ENCODE assay signal across 8 cellular contexts in genomic region chr18:70380915-70381896, GRCh38.
DNase-seq lines count a peak whose midpoint lies in the region; ATAC-seq and TF ChIP-seq lines count a peak whose summit lies in the region.

No MANE protein-coding gene starts in this region.

- H3K36me3 ChIP-seq in H7 (replicated peaks; ENCODE audit: control insufficient read depth, insufficient read depth, low read length) (no peaks in the 10 kb centered on the region), mucosa of descending colon (ENCODE audit: low read depth) (no peaks in the 10 kb centered on the region)

- H3K27me3 ChIP-seq in H7 (ENCODE audit: control insufficient read depth, insufficient read depth, low read length): no peaks in the 10 kb centered on the region

- H3K4me1 ChIP-seq in mucosa of descending colon (ENCODE audit: low read depth): peaks cover 23% of the 10 kb centered on the region

- no peaks in the 10 kb centered on the region for H3K27me3 Mint-ChIP-seq in MCF 10A (ENCODE audit: insufficient read depth, unreplicated experiment)

- POLR2A ChIA-PET in MCF 10A (lab: Yijun Ruan, JAX): interaction anchor here (0.7 to 1.5 kb wide), 3 partner anchors 8 to 41 kb away, joined by 3 to 6 read pairs (median 4); no protein-coding TSS in a partner anchor

- intact Hi-C loops in MCF 10A (cut with micrococcal nuclease): loop anchor here (5.0 to 10.0 kb wide), 2 partner anchors 86 to 184 kb away; no protein-coding TSS in a partner anchor
- intact Hi-C loops in mucosa of descending colon (cut with DNase I, micrococcal nuclease): no loop called here

- TF ChIP-seq CTCF in MCF 10A (IDR thresholded peaks at IDR 0.05; ENCODE audit: unreplicated experiment): no peak
- TF ChIP-seq CTCF in mucosa of descending colon (IDR thresholded peaks at IDR 0.05): no peak
- TF ChIP-seq CTCF in omental fat pad (IDR thresholded peaks at IDR 0.05): no peak

- H3K4me1 Mint-ChIP-seq in MCF 10A (ENCODE audit: insufficient read depth, unreplicated experiment): peaks cover 29% of the 10 kb centered on the region

- peak; percentile 85 for ATAC-seq in mucosa of descending colon
- no peak for ATAC-seq in HG03520 (IDR thresholded peaks at IDR 0.05; ENCODE audit: unreplicated experiment)
- no peak for ATAC-seq in omental fat pad (ENCODE audit: low FRiP score)
- ATAC-seq in GM18909 (IDR thresholded peaks at IDR 0.05; ENCODE audit: poor library complexity, unreplicated experiment): no peak
- ATAC-seq in HG02981 (IDR thresholded peaks at IDR 0.05; ENCODE audit: unreplicated experiment): no peak

- no peak overlapping the region for H3K4me3 ChIP-seq in H7 (ENCODE audit: insufficient read depth, low read depth, low read length)
- no peak overlapping the region for H3K4me3 ChIP-seq in mucosa of descending colon

- CTCF ChIA-PET in MCF 10A (lab: Yijun Ruan, JAX): interaction anchor here (0.7 to 0.9 kb wide), 3 partner anchors 23 to 53 kb away, joined by 3 read pairs; no protein-coding TSS in a partner anchor

- DNase-seq in H7: peak; percentile 37
- DNase-seq in NCI-H2081 (lab: John Stamatoyannopoulos, UW): peak; percentile 87 to 94
- no peak for DNase-seq in MCF 10A (ENCODE audit: unreplicated experiment)
- DNase-seq in mucosa of descending colon: peak; percentile 84 to 86 (median 85)
- DNase-seq in omental fat pad (ENCODE audit: low spot score): no peak

- no TSS peak for BruUV-seq in MCF 10A (replicated peaks; lab: Mats Ljungman, UMichigan)

- H3K27ac Mint-ChIP-seq in MCF 10A (ENCODE audit: low read depth, unreplicated experiment): peak overlapping the region; percentile 4

- no peaks in the 10 kb centered on the region for H3K9me3 Mint-ChIP-seq in MCF 10A (ENCODE audit: unreplicated experiment)

- no peaks in the 10 kb centered on the region for H3K36me3 Mint-ChIP-seq in MCF 10A (ENCODE audit: insufficient read depth, unreplicated experiment)

- no peak overlapping the region for H3K4me3 Mint-ChIP-seq in MCF 10A (ENCODE audit: unreplicated experiment)

- no peaks in the 10 kb centered on the region for H3K9me3 ChIP-seq in mucosa of descending colon

Comparison
In these comparisons a context has a peak if more than half of its experiments do, and no peak if none do; other contexts are left out.
1. DNase-seq: peak in H7 (single experiment), NCI-H2081 (2 of 2) and mucosa of descending colon (3 of 3); none in MCF 10A (single experiment) and omental fat pad (single experiment).